16 cellular contexts compared by ENCODE assay signal in genomic region chr4:153809307-153809706, GRCh38. TPM values are rescaled to one million over a fixed set of nuclear protein-coding genes. Genes with fewer than 3 reads are reported as not detected.
DNase-seq lines count a peak whose midpoint lies in the region; ATAC-seq and TF ChIP-seq lines count a peak whose summit lies in the region.
"Had no signal": no experiment of that assay in that cellular context is flagged by ENCODE, and none has a peak within 500 bp of the region (broad histone marks: within the 10 kb centered on the region; RNA-seq: fewer than 3 reads in every experiment).

No MANE protein-coding gene starts in this region.

- H2AFZ ChIP-seq in SK-N-SH (ENCODE audit: low read depth), result no peak overlapping the region

- H3K27ac ChIP-seq in stomach (no peak overlapping the region), SK-N-SH (ENCODE audit: low read depth in 2 of 2, low read length in 1 of 2) (no peak overlapping the region)

- CTCF ChIA-PET in SK-N-SH (lab: Yijun Ruan, JAX), result no interaction called here

- H3K4me2 ChIP-seq in SK-N-SH, result no peak overlapping the region
- H3K4me2 ChIP-seq: smooth muscle cell had no signal

- TF ChIP-seq CTCF in stomach (IDR thresholded peaks at IDR 0.05) (no peak), SK-N-SH (IDR thresholded peaks at IDR 0.05) (no peak)

- TF ChIP-seq EP300 in stomach (IDR thresholded peaks at IDR 0.05) (no peak), SK-N-SH (IDR thresholded peaks at IDR 0.05; ENCODE audit: borderline replicate concordance in 1 of 2, low read depth in 1 of 2, low read length in 1 of 2) (no peak)

- no peak overlapping the region for H3K9ac ChIP-seq in SK-N-SH

- H3F3A ChIP-seq in SK-N-SH (replicated peaks; ENCODE audit: insufficient read depth), result no peaks in the 10 kb centered on the region

- peak; percentile 58 for DNase-seq in stimulated activated CD4-positive, alpha-beta T cell treated with anti-CD3 and anti-CD28 coated beads, Interleukin-15, amount 100 ng/mL, for 24 hours
- DNase-seq in stimulated activated CD4-positive, alpha-beta T cell treated with anti-CD3 and anti-CD28 coated beads, Interleukin-2, amount 100 ng/mL, for 48 hours, result no peak
- DNase-seq in activated naive CD4-positive, alpha-beta T cell treated with Interleukin-2 at 50 U/mL for 16 hours, result peak; percentile 11
- peak; percentile 32 for DNase-seq in stimulated activated naive CD8-positive, alpha-beta T cell treated with anti-CD3 and anti-CD28 coated beads, Interleukin-15, Interleukin-2, amounts not matched to agents 100 U/mL and 50 U/mL, for 24 hours
- DNase-seq in stomach (no peak), SK-N-SH (no peak), NCI-H2107 treated with DMSO at 0.1 percent for 48 hours (lab: John Stamatoyannopoulos, UW; ENCODE audit: unreplicated experiment) (no peak)
- DNase-seq: activated gamma-delta T cell treated with Interleukin-2 at 50 U/mL for 16 hours, DMS79 treated with DMSO at 0.1 percent for 48 hours, left ventricle myocardium superior, NCI-H1105, NCI-H526 treated with DMSO at 0.1 percent for 48 hours, occipital lobe had no signal

- TF ChIP-seq POLR2A in stomach (IDR thresholded peaks at IDR 0.05), result no peak

- no peaks in the 10 kb centered on the region for H3K4me1 ChIP-seq in stomach
- no peaks in the 10 kb centered on the region for H3K4me1 ChIP-seq in SK-N-SH (ENCODE audit: control insufficient read depth in 1 of 2, insufficient read depth in 2 of 2, low read depth in 1 of 2, low read length in 1 of 2)

- no peaks in the 10 kb centered on the region for H4K20me1 ChIP-seq in SK-N-SH (ENCODE audit: insufficient read depth)

- no peaks in the 10 kb centered on the region for H3K9me3 ChIP-seq in stomach
- no peaks in the 10 kb centered on the region for H3K9me3 ChIP-seq in SK-N-SH

- no peaks in the 10 kb centered on the region for H3K9me2 ChIP-seq in SK-N-SH

- H3K27me3 ChIP-seq in stomach, result no peaks in the 10 kb centered on the region
- no peaks in the 10 kb centered on the region; the same call in 1 of the 2 replicates for H3K27me3 ChIP-seq in SK-N-SH (ENCODE audit: insufficient read depth)

- ATAC-seq in HG02610 (IDR thresholded peaks at IDR 0.05; ENCODE audit: unreplicated experiment), result peak; percentile 68
- ATAC-seq in stimulated activated naive CD8-positive, alpha-beta T cell treated with anti-CD3 and anti-CD28 coated beads, Interleukin-15, Interleukin-2, amounts not matched to agents 100 U/mL and 50 U/mL, for 24 hours, result peak; percentile 94
- ATAC-seq: HepG2, left ventricle myocardium superior had no signal

- H3K4me3 ChIP-seq in stomach, result no peak overlapping the region
- H3K4me3 ChIP-seq in SK-N-SH (ENCODE audit: low read depth in 2 of 2, low read length in 1 of 2), result no peak overlapping the region
- H3K4me3 ChIP-seq: smooth muscle cell had no signal

- intact Hi-C loops in stomach (cut with DNase I; ENCODE audit: low total_unique reads), result no loop called here

- no peak for TF ChIP-seq RAD21 in SK-N-SH (IDR thresholded peaks at IDR 0.05; ENCODE audit: low read length)

- POLR2A ChIA-PET in SK-N-SH (lab: Yijun Ruan, JAX), result no interaction called here

- H3K36me3 ChIP-seq in stomach, result no peaks in the 10 kb centered on the region
- no peaks in the 10 kb centered on the region for H3K36me3 ChIP-seq in SK-N-SH (replicated peaks in 1 of 2; ENCODE audit: control insufficient read depth in 1 of 2, insufficient read depth in 2 of 2, low read length in 1 of 2)

- H3K79me2 ChIP-seq in SK-N-SH (ENCODE audit: insufficient read depth), result no peaks in the 10 kb centered on the region

TF ChIP-seq in SK-N-SH, 30 proteins besides CTCF, POLR2A, EP300 and RAD21:
- no peak for TF ChIP-seq NRF1 (IDR thresholded peaks at IDR 0.05; ENCODE audit: low read depth, low read length)
- no peak for TF ChIP-seq USF1 (IDR thresholded peaks at IDR 0.05; ENCODE audit: borderline replicate concordance, low read depth)
- no peak for TF ChIP-seq TCF12 (IDR thresholded peaks at IDR 0.05)
- no peak for TF ChIP-seq MXI1 (IDR thresholded peaks at IDR 0.05; ENCODE audit: low read depth, low read length)
- no peak for TF ChIP-seq SIN3A (IDR thresholded peaks at IDR 0.05; ENCODE audit: borderline replicate concordance, low read depth, low read length)
- TF ChIP-seq GABPA (IDR thresholded peaks at IDR 0.05; ENCODE audit: low read depth), result no peak
- TF ChIP-seq RFX5 (IDR thresholded peaks at IDR 0.05; ENCODE audit: low read length), result no peak
- TF ChIP-seq MAX (IDR thresholded peaks at IDR 0.05; ENCODE audit: low read depth), result no peak
- TF ChIP-seq CHD2 (IDR thresholded peaks at IDR 0.05; ENCODE audit: low read length, partially characterized antibody), result no peak
- no peak for TF ChIP-seq RCOR1 (IDR thresholded peaks at IDR 0.05; ENCODE audit: low read length)
- no peak for TF ChIP-seq POLR2AphosphoS5 (IDR thresholded peaks at IDR 0.05; ENCODE audit: low read depth, low read length)
- TF ChIP-seq FOXJ3 (CRISPR knock-in tag; IDR thresholded peaks at IDR 0.05), result no peak
- TF ChIP-seq MEF2A (IDR thresholded peaks at IDR 0.05; ENCODE audit: borderline replicate concordance, low read depth), result no peak
- TF ChIP-seq JUND (IDR thresholded peaks at IDR 0.05), result no peak
- no peak for TF ChIP-seq FOSL2 (IDR thresholded peaks at IDR 0.05; ENCODE audit: borderline replicate concordance, low read depth)
- TF ChIP-seq ZBTB33 (IDR thresholded peaks at IDR 0.05; ENCODE audit: borderline replicate concordance, low read depth), result no peak
- TF ChIP-seq EZH2phosphoT487 (IDR thresholded peaks at IDR 0.05; ENCODE audit: borderline replicate concordance, low read depth), result no peak
- TF ChIP-seq RXRA (IDR thresholded peaks at IDR 0.05; ENCODE audit: borderline replicate concordance, low read depth), result no peak
- TF ChIP-seq TEAD4 (IDR thresholded peaks at IDR 0.05; ENCODE audit: borderline replicate concordance, insufficient read depth), result no peak

RNA-seq across cellular contexts. Expression of gene SFRP2, which starts 20.4 kb away (rescaled TPM):
- 10 to 100 TPM in 3 of 5 donors, 1 to 10 TPM in 1, not detected in 1; 6.7 to 40.0 (median 14.1) TPM for total RNA-seq in stomach
- 1 to 10 TPM in 2 of 3 donors, not detected in 1; 1.2 to 2.7 TPM for polyA plus RNA-seq in stomach
- not detected in 2 replicates for polyA plus RNA-seq in SK-N-SH (2012; rRNA removed)
- polyA plus RNA-seq in SK-N-SH (2012; cell fraction: cytosol; rRNA removed), result not detected in 2 replicates
- not detected in 2 replicates for polyA plus RNA-seq in SK-N-SH (2012; cell fraction: nucleus; rRNA removed)
- total RNA-seq: HepG2 had no signal
- polyA plus RNA-seq: HepG2 had no signal

RNA-seq across cellular contexts. Expression of gene RNF175, which starts 49.5 kb away (rescaled TPM):
- total RNA-seq in stomach, result 1 to 10 TPM in 1 of 5 donors, not detected in 4; 1.3 TPM
- polyA plus RNA-seq in stomach, result not detected
- 0.06 and 0.10 TPM in 2 replicates for polyA plus RNA-seq in SK-N-SH (2012; rRNA removed)
- polyA plus RNA-seq in SK-N-SH (2012; cell fraction: cytosol; rRNA removed), result 0.12 and 0.18 TPM in 2 replicates
- 0.09 and 0.32 TPM in 2 replicates for polyA plus RNA-seq in SK-N-SH (2012; cell fraction: nucleus; rRNA removed)
- total RNA-seq: HepG2 had no signal
- polyA plus RNA-seq: HepG2 had no signal

Comparison
In these comparisons a context has a peak if more than half of its experiments do, and no peak if none do; other contexts are left out.
1. DNase-seq: peak in stimulated activated CD4-positive, alpha-beta T cell treated with anti-CD3 and anti-CD28 coated beads, Interleukin-15, amount 100 ng/mL, for 24 hours (single experiment), activated naive CD4-positive, alpha-beta T cell treated with Interleukin-2 at 50 U/mL for 16 hours (single experiment) and stimulated activated naive CD8-positive, alpha-beta T cell treated with anti-CD3 and anti-CD28 coated beads, Interleukin-15, Interleukin-2, amounts not matched to agents 100 U/mL and 50 U/mL, for 24 hours (single experiment); none in stimulated activated CD4-positive, alpha-beta T cell treated with anti-CD3 and anti-CD28 coated beads, Interleukin-2, amount 100 ng/mL, for 48 hours (0 of 2), stomach (single experiment), SK-N-SH (single experiment) and NCI-H2107 treated with DMSO at 0.1 percent for 48 hours (single experiment).